Comparison of ENCODE assay signal across 1 cellular context in genomic region chr11:782264-783174, GRCh38.
TF ChIP-seq lines count a peak whose summit lies in the region.

No MANE protein-coding gene starts in this region.

TF ChIP-seq in GM12878, 131 proteins besides CTCF, POLR2A, EP300 and RAD21:
- TF ChIP-seq BCL3 (IDR thresholded peaks at IDR 0.05; ENCODE audit: borderline replicate concordance, insufficient read depth, low read depth, low read length, poor library complexity, severe bottlenecking) (no peak), JUND (IDR thresholded peaks at IDR 0.05; ENCODE audit: low read depth, low read length) (no peak), GABPA (IDR thresholded peaks at IDR 0.05; ENCODE audit: low read depth) (no peak), BRCA1 (IDR thresholded peaks at IDR 0.05; ENCODE audit: low read depth, low read length) (no peak)
